In the genomic region with DNA sequence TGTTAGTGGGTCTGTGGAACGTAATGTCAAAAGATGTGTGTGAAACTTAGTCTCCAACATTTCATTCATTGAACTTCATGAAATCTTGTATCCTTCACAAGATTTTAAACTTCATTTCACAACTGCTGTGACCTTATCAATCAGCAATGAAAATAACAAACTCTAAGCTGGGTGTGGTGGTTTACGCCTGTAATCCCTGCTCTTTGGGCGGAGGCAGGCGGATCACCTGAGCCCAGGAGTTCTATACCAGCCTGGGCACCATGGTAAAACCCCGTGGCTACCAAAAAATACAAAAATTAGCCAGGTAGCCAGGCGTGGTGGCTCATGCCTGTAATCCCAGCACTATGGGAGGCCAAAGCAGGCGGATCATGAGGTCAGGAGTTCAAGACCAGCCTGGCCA, we compare ENCODE assay signal across 14 cellular contexts.
"Had no signal": no experiment of that assay in that cellular context is flagged by ENCODE, and none has a peak within 500 bp of the region (broad histone marks: within the 10 kb centered on the region; RNA-seq: fewer than 3 reads in every experiment).

No MANE protein-coding gene starts in this region.

- H3K4me3 Mint-ChIP-seq: activated CD4-positive, alpha-beta T cell treated with anti-CD3 and anti-CD28 coated beads, Interleukin-2, amount 10 ng/mL, durations not matched to agents 7 days and 5 days; activated CD8-positive, alpha-beta T cell treated with anti-CD3 and anti-CD28 coated beads, Interleukin-2, amount 10 ng/mL, durations not matched to agents 7 days and 5 days; activated T-cell treated with anti-CD3 and anti-CD28 coated beads, Interleukin-2, amount 50 U/mL, for 24 hours; natural killer cell had no signal

- H3K9me3 Mint-ChIP-seq: activated CD4-positive, alpha-beta T cell treated with anti-CD3 and anti-CD28 coated beads, Interleukin-2, amount 10 ng/mL, durations not matched to agents 7 days and 5 days; activated T-cell treated with anti-CD3 and anti-CD28 coated beads, Interleukin-2, amount 50 U/mL, for 24 hours; natural killer cell; type B pancreatic cell had no signal

- H3K27ac Mint-ChIP-seq: activated CD4-positive, alpha-beta T cell treated with anti-CD3 and anti-CD28 coated beads, Interleukin-2, amount 10 ng/mL, durations not matched to agents 7 days and 5 days; activated CD8-positive, alpha-beta T cell treated with anti-CD3 and anti-CD28 coated beads, Interleukin-2, amount 10 ng/mL, durations not matched to agents 7 days and 5 days; activated T-cell treated with anti-CD3 and anti-CD28 coated beads, Interleukin-2, amount 50 U/mL, for 24 hours; natural killer cell had no signal

- DNase-seq: activated CD4-positive, alpha-beta T cell treated with anti-CD3 and anti-CD28 coated beads, Interleukin-2, amount 10 ng/mL, durations not matched to agents 7 days and 5 days; activated CD8-positive, alpha-beta T cell treated with anti-CD3 and anti-CD28 coated beads, Interleukin-2, amount 10 ng/mL, durations not matched to agents 7 days and 5 days; activated naive CD4-positive, alpha-beta T cell treated with anti-CD3 and anti-CD28 coated beads, Interleukin-2, amount 50 U/mL, for 16 hours; activated T-cell treated with anti-CD3 and anti-CD28 coated beads, Interleukin-2, amount 50 U/mL, for 24 hours; effector CD8-positive, alpha-beta T cell; mesenchymal stem cell; natural killer cell; retina; stimulated activated naive CD8-positive, alpha-beta T cell treated with anti-CD3 and anti-CD28 coated beads, Interleukin-15, Interleukin-2, amounts not matched to agents 100 U/mL and 50 U/mL, for 24 hours; T-helper 1 cell; T1000 had no signal

- H3K27ac ChIP-seq: ascending aorta had no signal

- ATAC-seq: activated CD4-positive, CD25-positive, alpha-beta regulatory T cell treated with anti-CD3 and anti-CD28 coated beads, Interleukin-2, amount 50 U/mL, for 24 hours; activated CD8-positive, alpha-beta T cell treated with anti-CD3 and anti-CD28 coated beads, Interleukin-2, amount 10 ng/mL, durations not matched to agents 7 days and 5 days; natural killer cell; stimulated activated naive CD8-positive, alpha-beta T cell treated with anti-CD3 and anti-CD28 coated beads, Interleukin-15, Interleukin-2, amounts not matched to agents 100 U/mL and 50 U/mL, for 24 hours had no signal

- H3K27me3 Mint-ChIP-seq: activated CD4-positive, alpha-beta T cell treated with anti-CD3 and anti-CD28 coated beads, Interleukin-2, amount 10 ng/mL, durations not matched to agents 7 days and 5 days; activated T-cell treated with anti-CD3 and anti-CD28 coated beads, Interleukin-2, amount 50 U/mL, for 24 hours; type B pancreatic cell had no signal

- H3K36me3 Mint-ChIP-seq: natural killer cell had no signal

- H3K9me3 ChIP-seq: ascending aorta had no signal

- H3K27me3 ChIP-seq: ascending aorta had no signal

- H3K4me3 ChIP-seq: ascending aorta had no signal
